5 cellular contexts compared by ENCODE assay signal in genomic region chr12:75311369-75311768, GRCh38. TPM values are rescaled to one million over a fixed set of nuclear protein-coding genes. Genes with fewer than 3 reads are reported as not detected.
"Had no signal": no experiment of that assay in that cellular context is flagged by ENCODE, and none has a peak within 500 bp of the region (broad histone marks: within the 10 kb centered on the region; RNA-seq: fewer than 3 reads in every experiment).

No MANE protein-coding gene starts in this region.

- H3K4me3 ChIP-seq: GM23338 had no signal

- H3K9me3 Mint-ChIP-seq: GM23338, H9, IgD-negative memory B cell had no signal

- ATAC-seq: GM23338 had no signal

- H3K27ac Mint-ChIP-seq: GM23338, H9, IgD-negative memory B cell had no signal

- H3K4me3 Mint-ChIP-seq: GM23338, H9, IgD-negative memory B cell had no signal

- H3K27me3 Mint-ChIP-seq: IgD-negative memory B cell had no signal

- H3K4me1 Mint-ChIP-seq: GM23338, IgD-negative memory B cell had no signal

- DNase-seq: H9, HCEC 1CT had no signal

- H3K4me2 ChIP-seq: GM23338 had no signal

- H2AFZ ChIP-seq: GM23338 had no signal

RNA-seq across cellular contexts. Expression of gene GLIPR1L1, which starts 23.1 kb away (rescaled TPM):
- total RNA-seq: GM23338, HT-29 had no signal
